ENCODE assay signal across 14 cellular contexts in the genomic region with DNA sequence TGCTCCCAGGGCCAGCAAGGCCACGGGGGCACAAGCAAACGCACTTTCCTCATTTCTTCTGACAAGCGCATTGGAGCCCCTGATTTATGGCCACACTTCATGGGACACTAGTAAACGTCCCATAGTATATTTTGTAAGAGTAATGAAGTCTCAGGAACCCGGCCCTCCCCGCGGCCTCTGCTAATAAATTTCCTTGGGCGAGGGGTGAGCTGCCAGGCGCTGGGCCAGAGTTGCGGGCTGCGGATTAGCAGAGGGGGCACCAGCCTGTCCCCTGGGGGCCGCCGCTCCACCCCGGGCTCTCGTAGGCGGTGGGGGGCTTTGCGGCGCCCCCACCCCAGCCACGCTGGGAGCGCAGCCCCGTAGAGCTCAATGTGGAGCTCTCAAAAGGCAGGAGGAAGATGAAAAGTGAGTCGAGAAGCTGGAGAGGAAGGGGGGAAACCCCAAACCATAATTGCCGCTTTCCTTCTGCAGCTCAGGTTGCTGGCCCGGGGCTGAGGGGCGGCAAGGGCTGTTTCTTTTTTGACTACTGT.
A peak's percentile ranks its signal among the peaks of the same experiment; 100 is the strongest.
DNase-seq lines count a peak whose midpoint lies in the region; ATAC-seq, FAIRE-seq and TF ChIP-seq lines count a peak whose summit lies in the region.
"Had no signal": no experiment of that assay in that cellular context is flagged by ENCODE, and none has a peak within 500 bp of the region (broad histone marks: within the 10 kb centered on the region; RNA-seq: fewer than 3 reads in every experiment).

No MANE protein-coding gene starts in this region.

- no peak for FAIRE-seq in H1 (lab: Jason Lieb, UNC)

- no peak overlapping the region for H2BK20ac ChIP-seq in H1 (ENCODE audit: low read length)

- no peak overlapping the region for H3K56ac ChIP-seq in H1 (replicated peaks; ENCODE audit: insufficient read length, low read depth, low read length)

- H3K27me3 ChIP-seq in H1 (replicated peaks in 1 of 4; ENCODE audit: control insufficient read depth in 3 of 4, extremely low read depth in 1 of 4, insufficient read depth in 3 of 4, low read length in 3 of 4) (no peaks in the 10 kb centered on the region), gastrocnemius medialis (peaks cover 2 to 7% (median 6%) of the 10 kb centered on the region in 3 donors)

- H2BK5ac ChIP-seq in H1 (ENCODE audit: low read depth, low read length) = no peak overlapping the region

- no peak for TF ChIP-seq EP300 in H1 (IDR thresholded peaks at IDR 0.05; ENCODE audit: borderline replicate concordance in 1 of 2, low read depth in 2 of 2, low read length in 2 of 2)

- no peak overlapping the region for H3K27ac ChIP-seq in H1 (ENCODE audit: low read depth, low read length)
- H3K27ac ChIP-seq in gastrocnemius medialis = no peak overlapping the region
- H3K27ac ChIP-seq: VCaP had no signal

- H2BK120ac ChIP-seq in H1 (replicated peaks; ENCODE audit: low read depth, low read length) = no peak overlapping the region

- no peaks in the 10 kb centered on the region for H3K79me2 ChIP-seq in H1 (ENCODE audit: control insufficient read depth in 1 of 2, insufficient read depth in 2 of 2, low read length in 2 of 2)

- TF ChIP-seq RAD21 in H1 (IDR thresholded peaks at IDR 0.05 in 1 of 2, conservative IDR thresholded peaks at IDR 0.05 in 1 of 2; ENCODE audit: low read depth in 2 of 2, low read length in 2 of 2) = no peak

- no peaks in the 10 kb centered on the region for H3K23me2 ChIP-seq in H1 (ENCODE audit: low read depth, low read length)

- H3K4ac ChIP-seq in H1 (replicated peaks; ENCODE audit: insufficient read length, low read depth, low read length) = no peak overlapping the region

- no peak overlapping the region for H3K9ac ChIP-seq in H1 (replicated peaks in 1 of 4; ENCODE audit: extremely low read depth in 1 of 4, low read depth in 3 of 4, low read length in 3 of 4)

- no peak overlapping the region for H2AFZ ChIP-seq in H1 (ENCODE audit: low read length)

- H3K4me2 ChIP-seq in H1 (ENCODE audit: insufficient read depth in 1 of 2, low read depth in 2 of 2, low read length in 2 of 2) = no peak overlapping the region

- no peak for ATAC-seq in gastrocnemius medialis
- no peak for ATAC-seq in activated CD4-positive, CD25-positive, alpha-beta regulatory T cell treated with anti-CD3 and anti-CD28 coated beads, Interleukin-2, amount 50 U/mL, for 24 hours

- no peak overlapping the region for H4K5ac ChIP-seq in H1 (ENCODE audit: insufficient read length, low read depth, low read length)

- peak overlapping the region; percentile 88; the same call in 1 of the 2 replicates for H4K8ac ChIP-seq in H1 (ENCODE audit: extremely low read depth, insufficient read depth, low read length)

- no peaks in the 10 kb centered on the region for H3K79me1 ChIP-seq in H1 (ENCODE audit: low read depth, low read length)

- no peak overlapping the region for H3K4me3 ChIP-seq in H1 (ENCODE audit: extremely low read depth in 1 of 4, insufficient read depth in 2 of 4, low read depth in 3 of 4, low read length in 4 of 4)
- H3K4me3 ChIP-seq in gastrocnemius medialis = peak overlapping the region in 3 of 4 donors; percentile 24 to 35 (median 29)

- no peak overlapping the region for H3K18ac ChIP-seq in H1 (ENCODE audit: extremely low read depth, low read length)

- peaks cover 0 to 8% (median 1%) of the 10 kb centered on the region in 4 experiments; a peak in 3 of 7 replicates for H3K4me1 ChIP-seq in H1 (replicated peaks in 1 of 4; ENCODE audit: control insufficient read depth in 3 of 4, insufficient read depth in 4 of 4, low read length in 3 of 4)
- peaks cover 6 to 13% of the 10 kb centered on the region in 2 donors for H3K4me1 ChIP-seq in gastrocnemius medialis

- DNase-seq in Daoy (ENCODE audit: low read depth) (peak; percentile 16), KBM-7 (peak; percentile 56), H1 (ENCODE audit: low read depth in 1 of 2, low spot score in 2 of 2) (no peak), gastrocnemius medialis (no peak), GM19240 (ENCODE audit: insufficient read length, low spot score) (no peak), NCI-H2107 (lab: John Stamatoyannopoulos, UW) (no peak)
- DNase-seq: activated CD8-positive, alpha-beta memory T cell treated with anti-CD3 and anti-CD28 coated beads, Interleukin-2, amount 50 U/mL, for 48 hours; CD8-positive, alpha-beta memory T cell; effector memory CD4-positive, alpha-beta T cell; NCI-H1694 treated with DMSO at 0.1 percent for 48 hours; NCI-H748 treated with DMSO at 0.1 percent for 48 hours; SIG-M5 had no signal

- TF ChIP-seq POLR2A in H1 (IDR thresholded peaks at IDR 0.05; ENCODE audit: control extremely low read depth in 1 of 2, low read depth in 2 of 2, low read length in 2 of 2) (no peak), gastrocnemius medialis (IDR thresholded peaks at IDR 0.05) (no peak)

- no peak overlapping the region for H4K91ac ChIP-seq in H1 (replicated peaks; ENCODE audit: insufficient read length, low read length)

- no peak for TF ChIP-seq CTCF in H1 (IDR thresholded peaks at IDR 0.05; ENCODE audit: control extremely low read depth in 1 of 3, insufficient read depth in 1 of 3, low read depth in 1 of 3, low read length in 3 of 3)
- no peak for TF ChIP-seq CTCF in gastrocnemius medialis (IDR thresholded peaks at IDR 0.05 in 4 of 5, conservative IDR thresholded peaks at IDR 0.05 in 1 of 5)

- H2BK15ac ChIP-seq in H1 (ENCODE audit: low read length) = no peak overlapping the region

- H3K23ac ChIP-seq in H1 (ENCODE audit: insufficient read length) = no peak overlapping the region

- WGBS in H1 (ENCODE audit: extremely low coverage in 1 of 2, insufficient coverage in 1 of 2, insufficient read length in 1 of 2, insufficient replicate concordance in 2 of 2, low coverage in 1 of 2, low lambda C conversion rate in 2 of 2, missing lambda C conversion rate in 1 of 2), 2 experiments = 78% methylated on average over 22 of the region's 25 CpGs; no CpG with 5 or more reads in 1 of the 2 experiments

- intact Hi-C loops in gastrocnemius medialis (cut with DNase I; ENCODE audit: low total_unique reads) = no loop called here

- H3K14ac ChIP-seq in H1 (ENCODE audit: insufficient read length) = no peak overlapping the region

- no peaks in the 10 kb centered on the region for H4K20me1 ChIP-seq in H1 (replicated peaks in 1 of 2; ENCODE audit: control insufficient read depth in 1 of 2, insufficient read depth in 2 of 2, low read length in 2 of 2)

- CTCF ChIA-PET in H1 (lab: Charles Lee; ENCODE audit: partially characterized antibody) = interaction anchor here (0.8 to 1.0 kb wide), 4 partner anchors 8 to 86 kb away, joined by 3 to 8 read pairs (median 4); no protein-coding TSS in a partner anchor

- in situ Hi-C loops in KBM-7 (cut with MboI; ENCODE audit: low pct_unique_long_range_greater_than_20kb, low sequenced_read_pairs) (no loop called here), gastrocnemius medialis (cut with MboI; ENCODE audit: low sequenced_read_pairs in 4 of 4) (no loop called here)

- no peaks in the 10 kb centered on the region for H3K9me3 ChIP-seq in H1 (ENCODE audit: insufficient read depth in 2 of 2, low read depth in 1 of 2, low read length in 1 of 2)
- no peaks in the 10 kb centered on the region for H3K9me3 ChIP-seq in gastrocnemius medialis

- no peak overlapping the region for H2AK5ac ChIP-seq in H1 (ENCODE audit: low read depth, low read length)

- H3K36me3 ChIP-seq in H1 (ENCODE audit: control insufficient read depth in 2 of 4, insufficient read depth in 4 of 4, low read length in 3 of 4) (no peaks in the 10 kb centered on the region), gastrocnemius medialis (no peaks in the 10 kb centered on the region)

- no peak overlapping the region; the same call in 1 of the 2 replicates for H2BK12ac ChIP-seq in H1 (ENCODE audit: low read depth, low read length)

- POLR2A ChIA-PET in H1 (lab: Charles Lee; ENCODE audit: partially characterized antibody) = interaction anchor here (1.1 kb wide), 1 partner anchor 11 kb away, joined by 4 read pairs; no protein-coding TSS in a partner anchor

TF ChIP-seq in H1, 55 proteins besides CTCF, POLR2A, EP300 and RAD21 (continues in another document):
- TF ChIP-seq NRF1 (IDR thresholded peaks at IDR 0.05; ENCODE audit: low read depth, low read length) (no peak), FOSL1 (IDR thresholded peaks at IDR 0.05; ENCODE audit: insufficient read depth, low read depth, low read length) (no peak), CHD1 (IDR thresholded peaks at IDR 0.05; ENCODE audit: low read depth, low read length) (no peak), EZH2 (IDR thresholded peaks at IDR 0.05; ENCODE audit: low read depth, low read length, severe bottlenecking) (no peak), SUZ12 (IDR thresholded peaks at IDR 0.05; ENCODE audit: low read length) (no peak), EGR1 (IDR thresholded peaks at IDR 0.05; ENCODE audit: borderline replicate concordance, low read depth, low read length) (no peak), BCL11A (IDR thresholded peaks at IDR 0.05; ENCODE audit: low read depth in 2 of 2, low read length in 2 of 2) (no peak), TCF12 (IDR thresholded peaks at IDR 0.05; ENCODE audit: low read depth, low read length) (no peak), RBBP5 (IDR thresholded peaks at IDR 0.05; ENCODE audit: borderline replicate concordance, low read depth, low read length) (no peak), CBX5 (IDR thresholded peaks at IDR 0.05; ENCODE audit: low read depth, low read length) (no peak)

Comparison
In these comparisons a context has a peak if more than half of its experiments do, and no peak if none do; other contexts are left out.
1. DNase-seq: peak in Daoy (single experiment) and KBM-7 (single experiment); none in H1 (0 of 2), gastrocnemius medialis (0 of 2), GM19240 (single experiment) and NCI-H2107 (single experiment).
2. H3K4me3 ChIP-seq: peak in gastrocnemius medialis (3 of 4); none in H1 (0 of 4).